28 cellular contexts compared by ENCODE assay signal in the genomic region with DNA sequence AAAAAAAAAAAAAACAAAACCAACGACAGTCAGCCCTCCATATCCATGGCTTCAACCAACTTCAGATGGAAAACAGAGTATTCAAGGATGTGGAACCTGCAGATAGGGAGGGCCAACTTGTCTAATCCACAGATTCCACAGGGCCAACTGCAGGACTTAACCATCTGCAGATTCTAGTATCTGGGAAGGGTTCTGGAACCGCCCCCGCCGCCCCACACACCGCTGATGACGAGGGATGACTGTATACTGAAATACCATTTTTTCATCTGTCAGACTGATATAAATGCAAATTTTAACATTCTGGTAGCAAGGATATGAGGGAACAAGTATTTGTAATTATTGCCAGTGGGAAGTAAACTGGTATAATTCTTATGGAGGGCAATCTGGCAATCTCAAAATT. TPM values are rescaled to one million over a fixed set of nuclear protein-coding genes. Genes with fewer than 3 reads are reported as not detected.
DNase-seq lines count a peak whose midpoint lies in the region; ATAC-seq and TF ChIP-seq lines count a peak whose summit lies in the region.
"Had no signal": no experiment of that assay in that cellular context is flagged by ENCODE, and none has a peak within 500 bp of the region (broad histone marks: within the 10 kb centered on the region; RNA-seq: fewer than 3 reads in every experiment).

No MANE protein-coding gene starts in this region.

- H4K20me1 ChIP-seq in H9 (ENCODE audit: control insufficient read depth, insufficient read depth, insufficient read length) = no peaks in the 10 kb centered on the region

- no peak overlapping the region for H2AK5ac ChIP-seq in H9 (ENCODE audit: insufficient read length, low read length)

- H3K36me3 Mint-ChIP-seq in activated T-cell treated with anti-CD3 and anti-CD28 coated beads, Interleukin-2, amount 50 U/mL, for 24 hours (ENCODE audit: low read depth) = peaks cover 90% of the 10 kb centered on the region
- H3K36me3 Mint-ChIP-seq in stimulated activated memory B cell treated with anti-CD40 and anti-IgM and Interleukin-4, amounts not matched to agents 10 μg/mL and 1 μg/mL and 100 μg/mL, for 72 hours = peaks cover 73% of the 10 kb centered on the region
- peaks cover 9 to 70% (median 53%) of the 10 kb centered on the region in 3 experiments; a peak in 6 of 7 replicates for H3K36me3 Mint-ChIP-seq in H9 (ENCODE audit: insufficient read depth in 1 of 3, low read depth in 3 of 3)
- H3K36me3 Mint-ChIP-seq: IgD-negative memory B cell had no signal

- H3K27ac Mint-ChIP-seq in activated T-cell treated with anti-CD3 and anti-CD28 coated beads, Interleukin-2, amount 50 U/mL, for 24 hours = peak overlapping the region; percentile 15
- H3K27ac Mint-ChIP-seq in stimulated activated memory B cell treated with anti-CD40 and anti-IgM and Interleukin-4, amounts not matched to agents 10 μg/mL and 1 μg/mL and 100 μg/mL, for 72 hours = peak overlapping the region; percentile 6
- H3K27ac Mint-ChIP-seq in H9 = no peak overlapping the region

- no peaks in the 10 kb centered on the region for H3K27me3 Mint-ChIP-seq in activated T-cell treated with anti-CD3 and anti-CD28 coated beads, Interleukin-2, amount 50 U/mL, for 24 hours
- H3K27me3 Mint-ChIP-seq in stimulated activated memory B cell treated with anti-CD40 and anti-IgM and Interleukin-4, amounts not matched to agents 10 μg/mL and 1 μg/mL and 100 μg/mL, for 72 hours = no peaks in the 10 kb centered on the region
- H3K27me3 Mint-ChIP-seq in H9 (ENCODE audit: low read depth) = no peaks in the 10 kb centered on the region
- H3K27me3 Mint-ChIP-seq: CD4-positive, CD25-positive, alpha-beta regulatory T cell; IgD-negative memory B cell had no signal

- no peak overlapping the region for H3K4me3 Mint-ChIP-seq in activated T-cell treated with anti-CD3 and anti-CD28 coated beads, Interleukin-2, amount 50 U/mL, for 24 hours
- H3K4me3 Mint-ChIP-seq in stimulated activated memory B cell treated with anti-CD40 and anti-IgM and Interleukin-4, amounts not matched to agents 10 μg/mL and 1 μg/mL and 100 μg/mL, for 72 hours = no peak overlapping the region
- H3K4me3 Mint-ChIP-seq in H9 = no peak overlapping the region
- H3K4me3 Mint-ChIP-seq: CD4-positive, CD25-positive, alpha-beta regulatory T cell; IgD-negative memory B cell had no signal

- H4K5ac ChIP-seq in H9 (ENCODE audit: insufficient read length, low read depth, low read length) = no peak overlapping the region

- H2BK5ac ChIP-seq in H9 (ENCODE audit: insufficient read length, low read length) = no peak overlapping the region

- DNase-seq in activated T-cell treated with anti-CD3 and anti-CD28 coated beads, Interleukin-2, amount 50 U/mL, for 24 hours = no peak
- DNase-seq in activated T-cell treated with anti-CD3 and anti-CD28 coated beads, Interleukin-2, amount 50 U/mL, for 48 hours = no peak
- DNase-seq in head of caudate nucleus (peak in 37 of 42 donors; percentile 4 to 71 (median 44)), NCI-H526 treated with DMSO at 0.1 percent for 48 hours (lab: John Stamatoyannopoulos, UW) (no peak), OCI-M2 (lab: John Stamatoyannopoulos, UW; ENCODE audit: unreplicated experiment) (no peak), H9 (no peak)
- DNase-seq: 8988T; ACHN; CD4-positive, CD25-positive, alpha-beta regulatory T cell; COR-L47; DMS53; GOT3; HCEC 1CT; Kasumi-1; NCI-H1092 treated with DMSO at 0.1 percent for 48 hours; NCI-H1436 treated with DMSO at 0.1 percent for 48 hours; NCI-H187 treated with DMSO at 0.1 percent for 48 hours; NCI-H2107; NCI-H524; NCI-H774; PC-9; SJCRH30 had no signal

- H3K79me2 ChIP-seq in H9 (ENCODE audit: insufficient read depth, low read length) = no peaks in the 10 kb centered on the region; the same call in 1 of the 2 replicates

- no peak overlapping the region for H3K14ac ChIP-seq in H9 (ENCODE audit: insufficient read depth, low read length)

- H3T11ph ChIP-seq in H9 (ENCODE audit: low read length) = no peak overlapping the region

- no peak overlapping the region for H4K8ac ChIP-seq in H9 (replicated peaks; ENCODE audit: insufficient read length, low read depth, low read length)

- no peak overlapping the region for H3K18ac ChIP-seq in H9 (ENCODE audit: insufficient read length, low read depth, low read length)

- H3K79me1 ChIP-seq in H9 (ENCODE audit: insufficient read depth, low read depth, low read length, poor library complexity, severe bottlenecking) = no peaks in the 10 kb centered on the region

- H3K27ac ChIP-seq in cingulate gyrus (ENCODE audit: low read depth, low read length) (peak overlapping the region; percentile 70), H9 (ENCODE audit: insufficient read length, low read depth, low read length) (no peak overlapping the region)
- H3K27ac ChIP-seq: HL-60, PC-9, SJCRH30 had no signal

- no peak for TF ChIP-seq CTCF in H9 (conservative IDR thresholded peaks at IDR 0.05)

- ATAC-seq in stimulated activated memory B cell treated with anti-CD40 and anti-IgM and Interleukin-4, amounts not matched to agents 10 μg/mL and 1 μg/mL and 100 μg/mL, for 72 hours = no peak
- ATAC-seq: Right ventricle myocardium inferior, SK-N-SH treated with all-trans-retinoic acid at 6 μM for 48 hours had no signal

- no peak overlapping the region for H4K91ac ChIP-seq in H9 (ENCODE audit: insufficient read length, low read depth, low read length)

- H3K23me2 ChIP-seq in H9 (ENCODE audit: insufficient read length, low read depth, low read length, poor library complexity, severe bottlenecking) = no peaks in the 10 kb centered on the region

- H3K9ac ChIP-seq in H9 (ENCODE audit: extremely low read depth, insufficient read length, low read length) = no peak overlapping the region

- H3K9me3 ChIP-seq in H9 (ENCODE audit: control insufficient read depth, low read depth, low read length) = no peaks in the 10 kb centered on the region
- H3K9me3 ChIP-seq: SJCRH30 had no signal

- H3K4me1 ChIP-seq in H9 (ENCODE audit: insufficient read depth, low read length) = no peaks in the 10 kb centered on the region

- H2BK20ac ChIP-seq in H9 (ENCODE audit: low read depth, low read length, poor library complexity, severe bottlenecking) = no peak overlapping the region

- H2AFZ ChIP-seq in H9 (ENCODE audit: low read length) = no peak overlapping the region
- H2AFZ ChIP-seq: PC-9 had no signal

- H3K56ac ChIP-seq in H9 (ENCODE audit: insufficient read length, low read depth, low read length) = no peak overlapping the region

- H3K9me3 Mint-ChIP-seq in activated T-cell treated with anti-CD3 and anti-CD28 coated beads, Interleukin-2, amount 50 U/mL, for 24 hours = no peaks in the 10 kb centered on the region
- H3K9me3 Mint-ChIP-seq in stimulated activated memory B cell treated with anti-CD40 and anti-IgM and Interleukin-4, amounts not matched to agents 10 μg/mL and 1 μg/mL and 100 μg/mL, for 72 hours = no peaks in the 10 kb centered on the region
- no peaks in the 10 kb centered on the region for H3K9me3 Mint-ChIP-seq in H9
- H3K9me3 Mint-ChIP-seq: CD4-positive, CD25-positive, alpha-beta regulatory T cell; IgD-negative memory B cell had no signal

- H2BK15ac ChIP-seq in H9 (ENCODE audit: low read depth, low read length) = no peak overlapping the region

- H2BK120ac ChIP-seq in H9 (ENCODE audit: low read depth, low read length, poor library complexity, severe bottlenecking) = no peak overlapping the region

- no peak overlapping the region for H2BK12ac ChIP-seq in H9 (ENCODE audit: insufficient read length, low read depth, low read length)

- no peaks in the 10 kb centered on the region for H3K27me3 ChIP-seq in H9 (ENCODE audit: insufficient read depth, low read length)
- H3K27me3 ChIP-seq: SJCRH30 had no signal

- no peak overlapping the region for H3K23ac ChIP-seq in H9 (ENCODE audit: insufficient read length, low read depth, low read length)

- H3K4ac ChIP-seq in H9 (ENCODE audit: low read depth, low read length) = no peak overlapping the region

- H3K4me1 Mint-ChIP-seq in activated T-cell treated with anti-CD3 and anti-CD28 coated beads, Interleukin-2, amount 50 U/mL, for 24 hours (ENCODE audit: low read depth) = peaks cover 46% of the 10 kb centered on the region
- peaks cover 26% of the 10 kb centered on the region for H3K4me1 Mint-ChIP-seq in stimulated activated memory B cell treated with anti-CD40 and anti-IgM and Interleukin-4, amounts not matched to agents 10 μg/mL and 1 μg/mL and 100 μg/mL, for 72 hours
- H3K4me1 Mint-ChIP-seq in H9 = no peaks in the 10 kb centered on the region

- H3K4me2 ChIP-seq in H9 (ENCODE audit: insufficient read depth, insufficient read length, low read length) = no peak overlapping the region
- H3K4me2 ChIP-seq: PC-9 had no signal

- intact Hi-C loops in head of caudate nucleus (cut with DNase I) = no loop called here

- WGBS in H9 (ENCODE audit: extremely low coverage, insufficient read length, low lambda C conversion rate) = no CpG with 5 or more reads among the region's 6 CpGs

RNA-seq across cellular contexts. Expression of gene ADPGK, which starts 29.5 kb away (rescaled TPM):
- 48.5 and 54.8 TPM in 2 replicates for total RNA-seq in H9 (2021)

Comparison
In these comparisons a context has a peak if more than half of its experiments do, and no peak if none do; other contexts are left out.
1. DNase-seq: peak in head of caudate nucleus (37 of 42); none in activated T-cell treated with anti-CD3 and anti-CD28 coated beads, Interleukin-2, amount 50 U/mL, for 24 hours (single experiment), activated T-cell treated with anti-CD3 and anti-CD28 coated beads, Interleukin-2, amount 50 U/mL, for 48 hours (0 of 2), NCI-H526 treated with DMSO at 0.1 percent for 48 hours (single experiment), OCI-M2 (single experiment) and H9 (single experiment).
2. H3K27ac Mint-ChIP-seq: peak in activated T-cell treated with anti-CD3 and anti-CD28 coated beads, Interleukin-2, amount 50 U/mL, for 24 hours (single experiment) and stimulated activated memory B cell treated with anti-CD40 and anti-IgM and Interleukin-4, amounts not matched to agents 10 μg/mL and 1 μg/mL and 100 μg/mL, for 72 hours (single experiment); none in H9 (0 of 3).